ENCODE assay signal across 25 cellular contexts in genomic region chr12:15924956-15925355, GRCh38.
"Had no signal": no experiment of that assay in that cellular context is flagged by ENCODE, and none has a peak within 500 bp of the region (broad histone marks: within the 10 kb centered on the region; RNA-seq: fewer than 3 reads in every experiment).

No MANE protein-coding gene starts in this region.

- H3K27me3 Mint-ChIP-seq: dendritic cell treated with granulocyte-macrophage colony-stimulating factor and Interleukin-4, amounts not matched to agents 40 ng/mL and 50 ng/mL, for 4 days; naive thymus-derived CD8-positive, alpha-beta T cell; progenitor cell of endocrine pancreas; stimulated activated naive B cell treated with anti-CD40 and anti-IgM and Interleukin-4, amounts not matched to agents 10 μg/mL and 1 μg/mL and 100 μg/mL, for 72 hours; stimulated activated naive CD8-positive, alpha-beta T cell treated with anti-CD3 and anti-CD28 coated beads, Interleukin-15, amount 100 ng/mL, for 72 hours had no signal

- H3K36me3 ChIP-seq: colonic mucosa, esophagus muscularis mucosa, gastroesophageal sphincter, heart left ventricle, left lung, neutrophil, pancreas, right lobe of liver, suprapubic skin, transverse colon, vagina had no signal

- H3K27ac Mint-ChIP-seq: dendritic cell treated with granulocyte-macrophage colony-stimulating factor and Interleukin-4, amounts not matched to agents 40 ng/mL and 50 ng/mL, for 4 days; naive thymus-derived CD8-positive, alpha-beta T cell; progenitor cell of endocrine pancreas; stimulated activated naive B cell treated with anti-CD40 and anti-IgM and Interleukin-4, amounts not matched to agents 10 μg/mL and 1 μg/mL and 100 μg/mL, for 72 hours; stimulated activated naive CD8-positive, alpha-beta T cell treated with anti-CD3 and anti-CD28 coated beads, Interleukin-15, amount 100 ng/mL, for 72 hours had no signal

- ATAC-seq: foreskin keratinocyte; gastroesophageal sphincter; heart left ventricle; left cardiac atrium; left lung; naive thymus-derived CD8-positive, alpha-beta T cell; pancreas; right lobe of liver; stimulated activated naive B cell treated with anti-CD40 and anti-IgM and Interleukin-4, amounts not matched to agents 10 μg/mL and 1 μg/mL and 100 μg/mL, for 72 hours; stimulated activated naive CD8-positive, alpha-beta T cell treated with anti-CD3 and anti-CD28 coated beads, Interleukin-15, amount 100 ng/mL, for 72 hours had no signal

- H2AFZ ChIP-seq: hepatocyte had no signal

- H3K4me2 ChIP-seq: hepatocyte had no signal

- H3K27me3 ChIP-seq: colonic mucosa, esophagus muscularis mucosa, foreskin keratinocyte, gastroesophageal sphincter, heart left ventricle, hepatocyte, left lung, neutrophil, pancreas, right lobe of liver, suprapubic skin, transverse colon, vagina had no signal

- H3K9me3 Mint-ChIP-seq: dendritic cell treated with granulocyte-macrophage colony-stimulating factor and Interleukin-4, amounts not matched to agents 40 ng/mL and 50 ng/mL, for 4 days; stimulated activated naive B cell treated with anti-CD40 and anti-IgM and Interleukin-4, amounts not matched to agents 10 μg/mL and 1 μg/mL and 100 μg/mL, for 72 hours; stimulated activated naive CD8-positive, alpha-beta T cell treated with anti-CD3 and anti-CD28 coated beads, Interleukin-15, amount 100 ng/mL, for 72 hours had no signal

- H3K4me3 Mint-ChIP-seq: dendritic cell treated with granulocyte-macrophage colony-stimulating factor and Interleukin-4, amounts not matched to agents 40 ng/mL and 50 ng/mL, for 4 days; naive thymus-derived CD8-positive, alpha-beta T cell; stimulated activated naive B cell treated with anti-CD40 and anti-IgM and Interleukin-4, amounts not matched to agents 10 μg/mL and 1 μg/mL and 100 μg/mL, for 72 hours; stimulated activated naive CD8-positive, alpha-beta T cell treated with anti-CD3 and anti-CD28 coated beads, Interleukin-15, amount 100 ng/mL, for 72 hours had no signal

- H3K9me3 ChIP-seq: colonic mucosa, esophagus muscularis mucosa, gastroesophageal sphincter, heart left ventricle, left lung, neutrophil, pancreas, right lobe of liver, suprapubic skin, transverse colon, vagina had no signal

- H3K4me1 ChIP-seq: colonic mucosa had no signal

- DNase-seq: colonic mucosa; effector CD8-positive, alpha-beta T cell; foreskin keratinocyte; heart left ventricle; left cardiac atrium; left lung; mesenchymal stem cell; naive thymus-derived CD8-positive, alpha-beta T cell; pancreas; right lobe of liver; small intestine; stimulated activated CD4-positive, alpha-beta T cell treated with anti-CD3 and anti-CD28 coated beads, Interleukin-15, amount 100 ng/mL, for 24 hours; stimulated activated CD4-positive, alpha-beta T cell treated with anti-CD3 and anti-CD28 coated beads, Interleukin-2, amount 100 ng/mL, for 48 hours; stimulated activated naive B cell treated with anti-CD40 and anti-IgM and Interleukin-4, amounts not matched to agents 10 μg/mL and 1 μg/mL and 100 μg/mL, for 72 hours; stimulated activated naive CD8-positive, alpha-beta T cell treated with anti-CD3 and anti-CD28 coated beads, Interleukin-15, amount 100 ng/mL, for 72 hours; transverse colon had no signal

- H3K4me3 ChIP-seq: colonic mucosa, esophagus muscularis mucosa, gastroesophageal sphincter, heart left ventricle, hepatocyte, left lung, pancreas, right lobe of liver, suprapubic skin, transverse colon, vagina had no signal

- H3K4me1 Mint-ChIP-seq: stimulated activated naive CD8-positive, alpha-beta T cell treated with anti-CD3 and anti-CD28 coated beads, Interleukin-15, amount 100 ng/mL, for 72 hours had no signal

- FAIRE-seq: endothelial cell of umbilical vein, pancreas, small intestine had no signal

- H3K27ac ChIP-seq: colonic mucosa, esophagus muscularis mucosa, foreskin keratinocyte, gastroesophageal sphincter, heart left ventricle, hepatocyte, left lung, neutrophil, pancreas, right lobe of liver, suprapubic skin, transverse colon, vagina had no signal
